Comparison of ENCODE assay signal across 1 cellular context in the genomic region with DNA sequence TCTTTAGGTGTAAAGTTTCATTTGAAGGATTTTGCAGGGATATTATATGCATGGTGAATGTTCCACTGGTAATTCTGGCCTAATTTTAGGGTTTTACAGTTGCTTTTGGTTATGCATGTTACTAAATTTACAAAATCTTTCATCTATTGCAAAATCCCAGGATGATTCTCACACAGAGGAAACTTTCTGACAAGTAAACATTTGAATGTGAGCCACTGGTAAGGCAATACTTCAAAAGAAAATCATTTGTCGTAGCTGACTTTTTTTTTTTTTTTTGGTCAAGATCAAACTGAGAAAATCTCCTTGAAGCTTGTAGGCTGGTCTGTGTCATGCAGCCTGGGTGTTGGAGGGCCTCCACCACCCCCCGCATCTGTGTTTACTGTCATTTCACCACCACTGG.
TF ChIP-seq lines count a peak whose summit lies in the region.

No MANE protein-coding gene starts in this region.

TF ChIP-seq in liver, 16 proteins besides CTCF, POLR2A, EP300 and RAD21 (continued from another document):
- TF ChIP-seq, protein P1, sequence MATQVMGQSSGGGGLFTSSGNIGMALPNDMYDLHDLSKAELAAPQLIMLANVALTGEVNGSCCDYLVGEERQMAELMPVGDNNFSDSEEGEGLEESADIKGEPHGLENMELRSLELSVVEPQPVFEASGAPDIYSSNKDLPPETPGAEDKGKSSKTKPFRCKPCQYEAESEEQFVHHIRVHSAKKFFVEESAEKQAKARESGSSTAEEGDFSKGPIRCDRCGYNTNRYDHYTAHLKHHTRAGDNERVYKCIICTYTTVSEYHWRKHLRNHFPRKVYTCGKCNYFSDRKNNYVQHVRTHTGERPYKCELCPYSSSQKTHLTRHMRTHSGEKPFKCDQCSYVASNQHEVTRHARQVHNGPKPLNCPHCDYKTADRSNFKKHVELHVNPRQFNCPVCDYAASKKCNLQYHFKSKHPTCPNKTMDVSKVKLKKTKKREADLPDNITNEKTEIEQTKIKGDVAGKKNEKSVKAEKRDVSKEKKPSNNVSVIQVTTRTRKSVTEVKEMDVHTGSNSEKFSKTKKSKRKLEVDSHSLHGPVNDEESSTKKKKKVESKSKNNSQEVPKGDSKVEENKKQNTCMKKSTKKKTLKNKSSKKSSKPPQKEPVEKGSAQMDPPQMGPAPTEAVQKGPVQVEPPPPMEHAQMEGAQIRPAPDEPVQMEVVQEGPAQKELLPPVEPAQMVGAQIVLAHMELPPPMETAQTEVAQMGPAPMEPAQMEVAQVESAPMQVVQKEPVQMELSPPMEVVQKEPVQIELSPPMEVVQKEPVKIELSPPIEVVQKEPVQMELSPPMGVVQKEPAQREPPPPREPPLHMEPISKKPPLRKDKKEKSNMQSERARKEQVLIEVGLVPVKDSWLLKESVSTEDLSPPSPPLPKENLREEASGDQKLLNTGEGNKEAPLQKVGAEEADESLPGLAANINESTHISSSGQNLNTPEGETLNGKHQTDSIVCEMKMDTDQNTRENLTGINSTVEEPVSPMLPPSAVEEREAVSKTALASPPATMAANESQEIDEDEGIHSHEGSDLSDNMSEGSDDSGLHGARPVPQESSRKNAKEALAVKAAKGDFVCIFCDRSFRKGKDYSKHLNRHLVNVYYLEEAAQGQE (IDR thresholded peaks at IDR 0.05): no peak
- TF ChIP-seq FOXA1 (IDR thresholded peaks at IDR 0.05) (no peak), SP1 (IDR thresholded peaks at IDR 0.05) (peak; percentile 35), HNF4G (IDR thresholded peaks at IDR 0.05) (no peak), HNF4A (conservative IDR thresholded peaks at IDR 0.05) (peak in 1 of 2 donors; percentile 40)
- TF ChIP-seq, protein P2, sequence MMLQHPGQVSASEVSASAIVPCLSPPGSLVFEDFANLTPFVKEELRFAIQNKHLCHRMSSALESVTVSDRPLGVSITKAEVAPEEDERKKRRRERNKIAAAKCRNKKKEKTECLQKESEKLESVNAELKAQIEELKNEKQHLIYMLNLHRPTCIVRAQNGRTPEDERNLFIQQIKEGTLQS (IDR thresholded peaks at IDR 0.05): no peak
